In the genomic region with DNA sequence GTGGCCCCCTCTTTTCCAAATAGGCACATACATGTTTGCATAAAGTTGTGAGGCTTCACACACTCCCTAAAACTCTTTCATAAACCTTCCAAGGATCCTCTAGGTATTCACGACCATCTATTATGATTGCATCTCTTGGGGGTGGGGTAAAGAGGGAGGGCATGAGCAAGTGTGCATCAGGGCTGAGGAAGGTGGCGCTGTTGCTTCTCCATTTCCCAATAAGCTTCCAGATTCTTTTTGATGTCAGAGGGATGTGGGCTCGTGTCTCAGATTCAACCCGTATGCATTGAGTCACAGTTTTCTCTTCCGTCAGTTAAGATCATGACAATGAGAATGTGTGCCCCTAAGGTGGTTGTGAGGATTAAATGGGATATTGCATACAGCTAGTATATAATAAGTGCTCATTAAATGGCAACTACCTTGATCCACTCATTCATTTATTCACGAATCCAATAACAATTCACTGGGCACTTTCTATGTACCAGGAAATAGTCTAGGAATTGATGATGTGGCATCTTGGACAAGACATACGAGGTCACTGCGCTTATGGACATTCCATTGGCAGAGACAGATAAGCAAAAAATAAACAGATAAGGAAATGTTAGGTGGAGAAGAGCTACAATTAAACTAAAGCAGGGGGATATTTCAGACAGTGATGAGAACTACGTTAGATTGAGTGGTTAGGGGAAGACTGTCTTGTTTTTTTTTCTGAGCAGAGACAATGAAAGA, we compare ENCODE assay signal across 33 cellular contexts. TPM values are rescaled to one million over a fixed set of nuclear protein-coding genes. Genes with fewer than 3 reads are reported as not detected.
DNase-seq lines count a peak whose midpoint lies in the region; ATAC-seq and TF ChIP-seq lines count a peak whose summit lies in the region.
"Had no signal": no experiment of that assay in that cellular context is flagged by ENCODE, and none has a peak within 500 bp of the region (broad histone marks: within the 10 kb centered on the region; RNA-seq: fewer than 3 reads in every experiment).

No MANE protein-coding gene starts in this region.

- no peak overlapping the region for H3K4me3 Mint-ChIP-seq in GM23338
- H3K4me3 Mint-ChIP-seq in CD4-positive, alpha-beta T cell = no peak overlapping the region
- H3K4me3 Mint-ChIP-seq: activated CD4-positive, alpha-beta memory T cell treated with anti-CD3 and anti-CD28 coated beads, Interleukin-2, amount 10 ng/mL, durations not matched to agents 7 days and 5 days; activated naive CD8-positive, alpha-beta T cell; stimulated activated naive CD8-positive, alpha-beta T cell treated with anti-CD3 and anti-CD28 coated beads, Interleukin-15, amount 100 ng/mL, for 72 hours had no signal

- no peaks in the 10 kb centered on the region for H3K9me2 ChIP-seq in GM23338 (ENCODE audit: insufficient read depth)
- H3K9me2 ChIP-seq in OCI-LY1 (ENCODE audit: low read depth, low read length) = no peaks in the 10 kb centered on the region

- peak; percentile 40; the same call in 2 of the 3 replicates for ATAC-seq in GM23338
- no peak for ATAC-seq in CD4-positive, alpha-beta T cell (ENCODE audit: poor library complexity)
- ATAC-seq: GM12878; stimulated activated naive CD8-positive, alpha-beta T cell treated with anti-CD3 and anti-CD28 coated beads, Interleukin-15, amount 100 ng/mL, for 72 hours had no signal

- no peaks in the 10 kb centered on the region for H3K79me2 ChIP-seq in GM23338 (replicated peaks; ENCODE audit: insufficient read depth)
- H3K79me2 ChIP-seq in OCI-LY1 (ENCODE audit: insufficient read depth, low read length) = no peaks in the 10 kb centered on the region

- H3K27me3 Mint-ChIP-seq in GM23338 (ENCODE audit: insufficient read depth, low read depth, poor library complexity) = peaks cover 6% of the 10 kb centered on the region
- H3K27me3 Mint-ChIP-seq in CD4-positive, alpha-beta T cell = peaks cover 37% of the 10 kb centered on the region

- H3K27ac ChIP-seq in 22Rv1 = no peak overlapping the region
- no peak overlapping the region for H3K27ac ChIP-seq in GM23338 (ENCODE audit: low read depth)
- no peak overlapping the region for H3K27ac ChIP-seq in OCI-LY1 (ENCODE audit: low read depth, low read length, poor library complexity, severe bottlenecking)
- H3K27ac ChIP-seq in CD4-positive, alpha-beta T cell (ENCODE audit: low read depth, low read length) = no peak overlapping the region
- H3K27ac ChIP-seq: epithelial cell of prostate, pancreas, SJSA1, vagina had no signal

- H3K4me1 ChIP-seq in GM23338 (ENCODE audit: insufficient read depth) = peaks cover 8% of the 10 kb centered on the region
- no peaks in the 10 kb centered on the region for H3K4me1 ChIP-seq in OCI-LY1 (ENCODE audit: insufficient read depth, low read length, severe bottlenecking)
- H3K4me1 ChIP-seq: pancreas, SJSA1, vagina had no signal

- peaks cover 6% of the 10 kb centered on the region for H3K4me1 Mint-ChIP-seq in GM23338
- no peaks in the 10 kb centered on the region for H3K4me1 Mint-ChIP-seq in CD4-positive, alpha-beta T cell (ENCODE audit: low read depth)

- POLR2A ChIA-PET in CD4-positive, alpha-beta T cell (lab: Charles Lee) = no interaction called here

- H3K27ac Mint-ChIP-seq in GM23338 = no peak overlapping the region
- no peak overlapping the region for H3K27ac Mint-ChIP-seq in CD4-positive, alpha-beta T cell
- H3K27ac Mint-ChIP-seq: activated CD4-positive, alpha-beta memory T cell treated with anti-CD3 and anti-CD28 coated beads, Interleukin-2, amount 10 ng/mL, durations not matched to agents 7 days and 5 days; activated naive CD8-positive, alpha-beta T cell; stimulated activated naive CD8-positive, alpha-beta T cell treated with anti-CD3 and anti-CD28 coated beads, Interleukin-15, amount 100 ng/mL, for 72 hours had no signal

- no peaks in the 10 kb centered on the region for H3K9me3 ChIP-seq in OCI-LY1 (ENCODE audit: low read length)
- no peaks in the 10 kb centered on the region for H3K9me3 ChIP-seq in CD4-positive, alpha-beta T cell (ENCODE audit: control insufficient read depth, low read length)
- H3K9me3 ChIP-seq: pancreas, SJSA1, vagina had no signal

- peaks cover 4% of the 10 kb centered on the region for H3K36me3 Mint-ChIP-seq in GM23338 (ENCODE audit: low read depth)
- H3K36me3 Mint-ChIP-seq in CD4-positive, alpha-beta T cell (ENCODE audit: low read depth) = no peaks in the 10 kb centered on the region
- H3K36me3 Mint-ChIP-seq: activated naive CD8-positive, alpha-beta T cell had no signal

- DNase-seq in GM23338 (ENCODE audit: low spot score) = peak; percentile 64
- DNase-seq in erythroblast (lab: John Stamatoyannopoulos, UW) = peak; percentile 5 to 10
- no peak for DNase-seq in activated CD8-positive, alpha-beta memory T cell treated with anti-CD3 and anti-CD28 coated beads, Interleukin-2, amount 50 U/mL, for 4 hours
- no peak for DNase-seq in CD4-positive, alpha-beta T cell
- no peak for DNase-seq in inferior parietal cortex (ENCODE audit: extremely low spot score)
- no peak for DNase-seq in NCI-H446 treated with DMSO at 0.1 percent for 48 hours (lab: John Stamatoyannopoulos, UW)
- DNase-seq: ACHN; activated CD4-positive, alpha-beta memory T cell treated with anti-CD3 and anti-CD28 coated beads, Interleukin-2, amount 10 ng/mL, durations not matched to agents 7 days and 5 days; activated effector memory CD4-positive, alpha-beta T cell treated with Interleukin-2 at 50 U/mL for 16 hours; aorta; effector CD4-positive, alpha-beta T cell; glutamatergic neuron; kidney glomerular epithelial cell; NCI-H187; NCI-H2171 treated with DMSO at 0.1 percent for 48 hours; NCI-H524; NK-92 treated with Interleukin-12 subunit alpha and Interleukin-12 subunit beta, amount 100 ng/mL, for 24 hours; pancreas; retina; RPMI8226; small intestine; stimulated activated naive CD8-positive, alpha-beta T cell treated with anti-CD3 and anti-CD28 coated beads, Interleukin-15, amount 100 ng/mL, for 72 hours; T-helper 1 cell had no signal

- peaks cover 17% of the 10 kb centered on the region for H3K9me3 Mint-ChIP-seq in GM23338
- H3K9me3 Mint-ChIP-seq in CD4-positive, alpha-beta T cell = no peaks in the 10 kb centered on the region
- H3K9me3 Mint-ChIP-seq: stimulated activated naive CD8-positive, alpha-beta T cell treated with anti-CD3 and anti-CD28 coated beads, Interleukin-15, amount 100 ng/mL, for 72 hours had no signal

- H4K20me1 ChIP-seq in GM23338 (replicated peaks; ENCODE audit: insufficient read depth) = no peaks in the 10 kb centered on the region
- no peaks in the 10 kb centered on the region for H4K20me1 ChIP-seq in OCI-LY1 (ENCODE audit: insufficient read depth, low read length)

- no peaks in the 10 kb centered on the region for H3K36me3 ChIP-seq in GM23338 (ENCODE audit: insufficient read depth)
- no peaks in the 10 kb centered on the region for H3K36me3 ChIP-seq in OCI-LY1 (ENCODE audit: insufficient read depth, low read length)
- H3K36me3 ChIP-seq: pancreas, SJSA1, vagina had no signal

- H3K4me3 ChIP-seq in GM23338 (no peak overlapping the region), OCI-LY1 (ENCODE audit: low read depth, low read length, poor library complexity, severe bottlenecking) (no peak overlapping the region)
- H3K4me3 ChIP-seq: GM12878, pancreas, SJSA1, vagina had no signal

- H2AFZ ChIP-seq in GM23338 (no peak overlapping the region), OCI-LY1 (ENCODE audit: low read length) (no peak overlapping the region)

- intact Hi-C loops in CD4-positive, alpha-beta T cell (cut with DNase I, micrococcal nuclease) = no loop called here

- no peak overlapping the region for H3K9ac ChIP-seq in OCI-LY1 (ENCODE audit: low read length)

- no peak overlapping the region for H3K4me2 ChIP-seq in GM23338
- no peak overlapping the region for H3K4me2 ChIP-seq in OCI-LY1 (ENCODE audit: low read length)

- H3K27me3 ChIP-seq in GM23338 (ENCODE audit: insufficient read depth) (no peaks in the 10 kb centered on the region), OCI-LY1 (ENCODE audit: insufficient read depth, low read length) (no peaks in the 10 kb centered on the region)
- H3K27me3 ChIP-seq in CD4-positive, alpha-beta T cell (ENCODE audit: control insufficient read depth, insufficient read depth, low read length) = peaks cover 3% of the 10 kb centered on the region
- H3K27me3 ChIP-seq: SJSA1, vagina had no signal

- TF ChIP-seq CTCF in 22Rv1 (IDR thresholded peaks at IDR 0.05) (peak; percentile 12; the same call in 1 of the 2 replicates), GM23338 (conservative IDR thresholded peaks at IDR 0.05; ENCODE audit: low read depth in 2 of 2) (peak; percentile 61 to 78), OCI-LY1 (IDR thresholded peaks at IDR 0.05; ENCODE audit: low read length) (peak; percentile 6; the same call in 1 of the 2 replicates)
- TF ChIP-seq CTCF in CD4-positive, alpha-beta T cell (IDR thresholded peaks at IDR 0.05) = no peak

- no peaks in the 10 kb centered on the region for H3F3A ChIP-seq in GM23338 (replicated peaks; ENCODE audit: low read depth)
- H3F3A ChIP-seq in OCI-LY1 (ENCODE audit: insufficient read depth, low read length) = no peaks in the 10 kb centered on the region

- no peak for TF ChIP-seq POLR2A in erythroblast (IDR thresholded peaks at IDR 0.05; ENCODE audit: low read length)

- CTCF ChIA-PET in CD4-positive, alpha-beta T cell (lab: Charles Lee) = no interaction called here

TF ChIP-seq in GM23338, 12 proteins besides CTCF, POLR2A, EP300 and RAD21 (continues in another document):
- TF ChIP-seq ZNF114 (CRISPR knock-in tag; IDR thresholded peaks at IDR 0.05) (no peak), NANOG (IDR thresholded peaks at IDR 0.05; ENCODE audit: borderline replicate concordance) (no peak), CREB1 (CRISPR knock-in tag; IDR thresholded peaks at IDR 0.05; ENCODE audit: low read depth) (no peak)

RNA-seq across cellular contexts. Expression of gene CYP2B6, which starts 10.3 kb away (rescaled TPM):
- total RNA-seq in GM23338 (2014; rRNA removed; shearing (Covaris generic)) = 1.2 and 8.4 TPM in 2 replicates
- 2.9 and 3.9 TPM in 2 replicates for polyA plus RNA-seq in GM23338 (2016; fragmentation: Nextera tagmentation; extraction: Ambion mirVana)
- total RNA-seq in CD4-positive, alpha-beta T cell = not detected
- total RNA-seq: activated CD4-positive, alpha-beta memory T cell treated with anti-CD3 and anti-CD28 coated beads, Interleukin-2, amount 10 ng/mL, durations not matched to agents 7 days and 5 days; aorta; lung microvascular endothelial cell; SJSA1; vagina had no signal
- polyA plus RNA-seq: BJ, neural cell had no signal

Comparison
In these comparisons a context has a peak if more than half of its experiments do, and no peak if none do; other contexts are left out.
1. DNase-seq: peak in GM23338 (single experiment) and erythroblast (2 of 2); none in activated CD8-positive, alpha-beta memory T cell treated with anti-CD3 and anti-CD28 coated beads, Interleukin-2, amount 50 U/mL, for 4 hours (single experiment), CD4-positive, alpha-beta T cell (0 of 10), inferior parietal cortex (single experiment) and NCI-H446 treated with DMSO at 0.1 percent for 48 hours (single experiment).